ENCODE assay signal across 23 cellular contexts in the genomic region with DNA sequence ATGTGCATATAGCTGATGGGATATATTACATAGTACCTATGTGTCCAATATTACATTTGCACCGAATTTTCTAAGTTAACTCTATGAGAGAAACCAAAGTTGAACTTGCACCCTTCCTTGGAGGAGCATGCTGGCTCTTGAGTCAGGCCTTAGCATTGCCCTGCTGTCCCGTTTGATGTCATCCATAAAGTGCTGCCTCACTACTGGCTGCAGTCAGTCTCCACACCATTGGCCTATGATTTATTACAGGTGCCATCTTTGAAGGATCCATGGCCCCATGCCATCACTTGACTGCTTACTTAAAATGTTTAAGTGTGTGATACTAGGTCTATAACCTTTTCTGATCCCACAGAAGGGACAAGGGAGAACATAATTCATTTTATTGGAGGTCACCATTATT.
DNase-seq lines count a peak whose midpoint lies in the region; ATAC-seq and TF ChIP-seq lines count a peak whose summit lies in the region.
"Had no signal": no experiment of that assay in that cellular context is flagged by ENCODE, and none has a peak within 500 bp of the region (broad histone marks: within the 10 kb centered on the region; RNA-seq: fewer than 3 reads in every experiment).

No MANE protein-coding gene starts in this region.

- intact Hi-C loops in uterus (cut with DNase I; ENCODE audit: low total_unique reads), result no loop called here

- H3K36me3 ChIP-seq in gastroesophageal sphincter, result no peaks in the 10 kb centered on the region
- H3K36me3 ChIP-seq in uterus, result no peaks in the 10 kb centered on the region
- H3K36me3 ChIP-seq: gastrocnemius medialis, left lung had no signal

- H3K27me3 ChIP-seq in gastroesophageal sphincter (no peaks in the 10 kb centered on the region), uterus (no peaks in the 10 kb centered on the region)
- H3K27me3 ChIP-seq: gastrocnemius medialis, left lung had no signal

- H3K4me3 ChIP-seq in gastroesophageal sphincter (no peak overlapping the region), uterus (no peak overlapping the region)
- H3K4me3 ChIP-seq: left lung had no signal

- DNase-seq in SHP77 treated with DMSO at 0.1 percent for 48 hours (lab: John Stamatoyannopoulos, UW), result peak; percentile 31
- no peak for DNase-seq in SHP77 (lab: John Stamatoyannopoulos, UW)
- peak in 1 of 2 donors; percentile 61 for DNase-seq in uterus
- no peak for DNase-seq in endothelial cell (ENCODE audit: low spot score)
- no peak for DNase-seq in COLO668 (lab: John Stamatoyannopoulos, UW; ENCODE audit: unreplicated experiment)
- DNase-seq: activated CD4-positive, alpha-beta T cell treated with anti-CD3 and anti-CD28 coated beads, Interleukin-2, amount 10 ng/mL, durations not matched to agents 7 days and 5 days; activated naive CD4-positive, alpha-beta T cell; activated T-cell treated with anti-CD3 and anti-CD28 coated beads, Interleukin-2, amount 50 U/mL, for 48 hours; CD4-positive, alpha-beta T cell; gastrocnemius medialis; immature natural killer cell; natural killer cell; NCI-H524 treated with DMSO at 0.1 percent for 48 hours; NK-92 treated with Interleukin-12 subunit alpha and Interleukin-12 subunit beta, amount 100 ng/mL, for 24 hours; stimulated activated CD4-positive, alpha-beta T cell treated with anti-CD3 and anti-CD28 coated beads, Interleukin-4, amount 100 ng/mL, for 4 hours had no signal

- no peak for TF ChIP-seq EP300 in gastroesophageal sphincter (IDR thresholded peaks at IDR 0.05)

- H3K9me3 Mint-ChIP-seq in nephron (no peaks in the 10 kb centered on the region), endothelial cell (ENCODE audit: unreplicated experiment) (peaks cover 5% of the 10 kb centered on the region)
- H3K9me3 Mint-ChIP-seq: activated CD4-positive, alpha-beta T cell treated with anti-CD3 and anti-CD28 coated beads, Interleukin-2, amount 10 ng/mL, durations not matched to agents 7 days and 5 days; CD4-positive, alpha-beta T cell; immature natural killer cell; natural killer cell had no signal

- H3K4me1 Mint-ChIP-seq in nephron (peaks cover 44% of the 10 kb centered on the region), endothelial cell (ENCODE audit: unreplicated experiment) (no peaks in the 10 kb centered on the region)
- H3K4me1 Mint-ChIP-seq: activated CD4-positive, alpha-beta T cell treated with anti-CD3 and anti-CD28 coated beads, Interleukin-2, amount 10 ng/mL, durations not matched to agents 7 days and 5 days; immature natural killer cell; natural killer cell; stimulated activated memory B cell treated with anti-CD40 and anti-IgM and Interleukin-4, amounts not matched to agents 10 μg/mL and 1 μg/mL and 100 μg/mL, for 72 hours; WTC11 had no signal

- H3K27ac Mint-ChIP-seq in nephron (peak overlapping the region; percentile 62 to 99 (median 99)), endothelial cell (ENCODE audit: unreplicated experiment) (no peak overlapping the region)
- H3K27ac Mint-ChIP-seq: activated CD4-positive, alpha-beta T cell treated with anti-CD3 and anti-CD28 coated beads, Interleukin-2, amount 10 ng/mL, durations not matched to agents 7 days and 5 days; CD4-positive, alpha-beta T cell; immature natural killer cell; natural killer cell; stimulated activated memory B cell treated with anti-CD40 and anti-IgM and Interleukin-4, amounts not matched to agents 10 μg/mL and 1 μg/mL and 100 μg/mL, for 72 hours; WTC11 had no signal

- H3K27me3 Mint-ChIP-seq in nephron (ENCODE audit: low read depth) (no peaks in the 10 kb centered on the region), endothelial cell (ENCODE audit: unreplicated experiment) (no peaks in the 10 kb centered on the region)
- H3K27me3 Mint-ChIP-seq: stimulated activated memory B cell treated with anti-CD40 and anti-IgM and Interleukin-4, amounts not matched to agents 10 μg/mL and 1 μg/mL and 100 μg/mL, for 72 hours had no signal

- H3K9me3 ChIP-seq in gastroesophageal sphincter (no peaks in the 10 kb centered on the region), uterus (no peaks in the 10 kb centered on the region)
- H3K9me3 ChIP-seq: gastrocnemius medialis had no signal

- H3K4me3 Mint-ChIP-seq in nephron (no peak overlapping the region), endothelial cell (ENCODE audit: unreplicated experiment) (no peak overlapping the region)
- H3K4me3 Mint-ChIP-seq: activated CD4-positive, alpha-beta T cell treated with anti-CD3 and anti-CD28 coated beads, Interleukin-2, amount 10 ng/mL, durations not matched to agents 7 days and 5 days; CD4-positive, alpha-beta T cell; immature natural killer cell; natural killer cell; stimulated activated memory B cell treated with anti-CD40 and anti-IgM and Interleukin-4, amounts not matched to agents 10 μg/mL and 1 μg/mL and 100 μg/mL, for 72 hours; WTC11 had no signal

- no peak for TF ChIP-seq CTCF in gastroesophageal sphincter (IDR thresholded peaks at IDR 0.05)
- no peak for TF ChIP-seq CTCF in nephron (IDR thresholded peaks at IDR 0.05; ENCODE audit: unreplicated experiment in 3 of 3)
- no peak for TF ChIP-seq CTCF in uterus (IDR thresholded peaks at IDR 0.05)
- TF ChIP-seq CTCF in endothelial cell (IDR thresholded peaks at IDR 0.05; ENCODE audit: unreplicated experiment), result no peak

- TF ChIP-seq POLR2A in gastroesophageal sphincter (IDR thresholded peaks at IDR 0.05) (no peak), uterus (IDR thresholded peaks at IDR 0.05) (no peak)

- H3K4me1 ChIP-seq in gastroesophageal sphincter, result peaks cover 0 to 31% (median 10%) of the 10 kb centered on the region in 3 donors
- peaks cover 12 to 17% of the 10 kb centered on the region in 2 donors for H3K4me1 ChIP-seq in uterus
- H3K4me1 ChIP-seq: gastrocnemius medialis, parathyroid adenoma had no signal

- ATAC-seq in gastroesophageal sphincter, result no peak
- no peak for ATAC-seq in HG02798 (IDR thresholded peaks at IDR 0.05; ENCODE audit: poor library complexity, unreplicated experiment)
- ATAC-seq: gastrocnemius medialis; natural killer cell; stimulated activated memory B cell treated with anti-CD40 and anti-IgM and Interleukin-4, amounts not matched to agents 10 μg/mL and 1 μg/mL and 100 μg/mL, for 72 hours; WTC11 had no signal

- H3K27ac ChIP-seq in gastroesophageal sphincter (peak overlapping the region in 3 of 4 donors; percentile 36 to 52 (median 40)), uterus (peak overlapping the region; percentile 51 to 76)
- H3K27ac ChIP-seq: coronary artery, gastrocnemius medialis, parathyroid adenoma had no signal

- H3K36me3 Mint-ChIP-seq in nephron (ENCODE audit: low read depth) (no peaks in the 10 kb centered on the region), endothelial cell (ENCODE audit: low read depth, unreplicated experiment) (peaks cover 4% of the 10 kb centered on the region)
- H3K36me3 Mint-ChIP-seq: immature natural killer cell; natural killer cell; stimulated activated memory B cell treated with anti-CD40 and anti-IgM and Interleukin-4, amounts not matched to agents 10 μg/mL and 1 μg/mL and 100 μg/mL, for 72 hours had no signal

- WGBS in gastroesophageal sphincter (ENCODE audit: low coverage in 1 of 2), 2 donors, result 25 to 68% methylated on average over 1 to 2 of the region's 2 CpGs
